In the genomic region with DNA sequence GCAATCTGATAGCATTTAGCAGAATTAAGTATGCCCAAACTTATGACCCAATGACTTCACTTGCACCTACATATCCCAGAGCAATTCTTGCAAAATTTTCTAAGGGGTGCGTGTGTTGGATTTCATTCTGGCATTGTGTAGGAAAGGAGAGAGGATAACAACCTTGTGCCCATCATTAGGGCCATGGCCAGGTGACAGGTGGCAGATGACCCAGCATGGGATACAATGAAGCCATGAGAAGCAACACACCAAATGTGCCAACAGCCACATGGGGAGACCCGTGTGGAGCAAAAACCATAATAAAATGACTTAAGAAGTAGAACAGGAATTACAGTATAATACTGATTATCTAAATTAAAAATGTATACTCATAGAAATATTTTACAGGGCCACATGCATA, we compare ENCODE assay signal across 19 cellular contexts.
DNase-seq lines count a peak whose midpoint lies in the region; ATAC-seq and TF ChIP-seq lines count a peak whose summit lies in the region.
"Had no signal": no experiment of that assay in that cellular context is flagged by ENCODE, and none has a peak within 500 bp of the region (broad histone marks: within the 10 kb centered on the region; RNA-seq: fewer than 3 reads in every experiment).

No MANE protein-coding gene starts in this region.

- no peaks in the 10 kb centered on the region for H3K36me3 Mint-ChIP-seq in neural crest cell (ENCODE audit: low read depth)
- H3K36me3 Mint-ChIP-seq: CD14-positive monocyte; CD4-positive, alpha-beta memory T cell; CD4-positive, CD25-positive, alpha-beta regulatory T cell; CD8-positive, alpha-beta memory T cell had no signal

- no peaks in the 10 kb centered on the region for H3K4me1 Mint-ChIP-seq in neural crest cell
- H3K4me1 Mint-ChIP-seq: B cell; CD4-positive, alpha-beta memory T cell; CD4-positive, CD25-positive, alpha-beta regulatory T cell; CD8-positive, alpha-beta memory T cell had no signal

- H3K4me3 Mint-ChIP-seq in neural crest cell = no peak overlapping the region
- H3K4me3 Mint-ChIP-seq: B cell; CD14-positive monocyte; CD4-positive, alpha-beta memory T cell; CD4-positive, CD25-positive, alpha-beta regulatory T cell; CD8-positive, alpha-beta memory T cell had no signal

- peaks cover 5 to 37% (median 15%) of the 10 kb centered on the region in 10 experiments; a peak in 17 of 20 replicates for H3K4me1 ChIP-seq in BLaER1 treated with 17β-estradiol and CSF1 and Interleukin-3, amounts not matched to agents 10 nM and 100 nM
- H3K4me1 ChIP-seq: A549 had no signal

- H3K9me3 Mint-ChIP-seq in neural crest cell = no peaks in the 10 kb centered on the region
- H3K9me3 Mint-ChIP-seq: CD8-positive, alpha-beta memory T cell had no signal

- TF ChIP-seq CTCF in neural crest cell (conservative IDR thresholded peaks at IDR 0.05) = no peak

- H3K36me3 ChIP-seq in BLaER1 treated with 17β-estradiol and CSF1 and Interleukin-3, amounts not matched to agents 10 nM and 100 nM = no peaks in the 10 kb centered on the region

- H3K9ac ChIP-seq in BLaER1 treated with 17β-estradiol and CSF1 and Interleukin-3, amounts not matched to agents 10 nM and 100 nM = no peak overlapping the region

- no peak for ATAC-seq in HG02571 (IDR thresholded peaks at IDR 0.05; ENCODE audit: unreplicated experiment)
- ATAC-seq: A549, GM12878 had no signal

- peak overlapping the region; percentile 37 for H3K27ac Mint-ChIP-seq in neural crest cell (ENCODE audit: unreplicated experiment)
- H3K27ac Mint-ChIP-seq: B cell; CD14-positive monocyte; CD4-positive, alpha-beta memory T cell; CD4-positive, CD25-positive, alpha-beta regulatory T cell had no signal

- no peaks in the 10 kb centered on the region for H4K20me1 ChIP-seq in BLaER1 treated with 17β-estradiol and CSF1 and Interleukin-3, amounts not matched to agents 10 nM and 100 nM

- no peak overlapping the region for H3K27ac ChIP-seq in BLaER1 treated with 17β-estradiol and CSF1 and Interleukin-3, amounts not matched to agents 10 nM and 100 nM
- H3K27ac ChIP-seq: 22Rv1, A549 had no signal

- peak overlapping the region in 6 of 11 experiments; percentile 43 to 83 (median 76); a peak in 12 of 22 replicates for H3K4me2 ChIP-seq in BLaER1 treated with 17β-estradiol and CSF1 and Interleukin-3, amounts not matched to agents 10 nM and 100 nM
- H3K4me2 ChIP-seq: A549 had no signal

- peaks cover 0 to 29% (median 0%) of the 10 kb centered on the region in 11 experiments; a peak in 4 of 22 replicates for H3K27me3 ChIP-seq in BLaER1 treated with 17β-estradiol and CSF1 and Interleukin-3, amounts not matched to agents 10 nM and 100 nM

- peak; percentile 90 for DNase-seq in cerebellar cortex (ENCODE audit: low spot score)
- no peak for DNase-seq in neural crest cell (ENCODE audit: low read depth, low spot score)
- no peak for DNase-seq in NCI-H82 (lab: John Stamatoyannopoulos, UW)
- DNase-seq: AML-193; CD4-positive, alpha-beta memory T cell; CD4-positive, CD25-positive, alpha-beta regulatory T cell; CD8-positive, alpha-beta memory T cell; COR-L47; DMS 273 treated with DMSO at 0.1 percent for 48 hours; DMS153; DMS79; GDM1 had no signal

- no peaks in the 10 kb centered on the region for H3K27me3 Mint-ChIP-seq in neural crest cell (ENCODE audit: low read depth)

- no peak overlapping the region for H3K4me3 ChIP-seq in BLaER1 treated with 17β-estradiol and CSF1 and Interleukin-3, amounts not matched to agents 10 nM and 100 nM
- H3K4me3 ChIP-seq: A549, GM12878 had no signal

- no peaks in the 10 kb centered on the region for H3K9me3 ChIP-seq in BLaER1 treated with 17β-estradiol and CSF1 and Interleukin-3, amounts not matched to agents 10 nM and 100 nM (replicated peaks in 1 of 11)
- H3K9me3 ChIP-seq: A549 had no signal
